ENCODE assay signal across 14 cellular contexts in genomic region chr17:8963665-8964258, GRCh38. TPM values are rescaled to one million over a fixed set of nuclear protein-coding genes. Genes with fewer than 3 reads are reported as not detected.
A peak's percentile ranks its signal among the peaks of the same experiment; 100 is the strongest.
DNase-seq lines count a peak whose midpoint lies in the region; ATAC-seq lines count a peak whose summit lies in the region.
"Had no signal": no experiment of that assay in that cellular context is flagged by ENCODE, and none has a peak within 500 bp of the region (broad histone marks: within the 10 kb centered on the region; RNA-seq: fewer than 3 reads in every experiment).

No MANE protein-coding gene starts in this region.

- H3K36me3 ChIP-seq in CD4-positive, alpha-beta memory T cell (ENCODE audit: insufficient read depth, low read length): no peaks in the 10 kb centered on the region
- H3K36me3 ChIP-seq: vagina had no signal

- H3K9me3 ChIP-seq in CD4-positive, alpha-beta memory T cell (ENCODE audit: control insufficient read depth in 1 of 2, low read length in 2 of 2): no peaks in the 10 kb centered on the region
- H3K9me3 ChIP-seq: vagina had no signal

- CTCF ChIA-PET in CD4-positive, alpha-beta memory T cell (lab: Charles Lee; ENCODE audit: partially characterized antibody): interaction anchor here (0.9 to 4.0 kb wide), 7 partner anchors 11 to 74 kb away, joined by 3 to 28 read pairs (median 12); no protein-coding TSS in a partner anchor
- CTCF ChIA-PET in activated CD8-positive, alpha-beta T cell treated with anti-CD3 and anti-CD28 coated beads, Interleukin-2, amount 10 ng/mL, durations not matched to agents 7 days and 5 days (lab: Charles Lee): interaction anchor here (0.8 to 4.9 kb wide), 15 partner anchors 11 to 554 kb away, joined by 3 to 28 read pairs (median 5); no protein-coding TSS in a partner anchor

- peak overlapping the region; percentile 1 to 99 for H3K4me3 ChIP-seq in CD4-positive, alpha-beta memory T cell (ENCODE audit: low read length in 2 of 2)

- POLR2A ChIA-PET in CD4-positive, alpha-beta memory T cell (lab: Charles Lee; ENCODE audit: partially characterized antibody): interaction anchor here (0.8 to 16.7 kb wide), 5 partner anchors 10 to 69 kb away, joined by 3 to 509 read pairs (median 3); no protein-coding TSS in a partner anchor
- POLR2A ChIA-PET in activated CD8-positive, alpha-beta T cell treated with anti-CD3 and anti-CD28 coated beads, Interleukin-2, amount 10 ng/mL, durations not matched to agents 7 days and 5 days (lab: Charles Lee): interaction anchor here (0.8 to 3.9 kb wide), 7 partner anchors 11 to 252 kb away, joined by 3 to 29 read pairs (median 8); no protein-coding TSS in a partner anchor
- POLR2A ChIA-PET in naive thymus-derived CD8-positive, alpha-beta T cell (lab: Charles Lee): interaction anchor here (4.7 to 17.1 kb wide), 3 partner anchors 10 to 63 kb away, joined by 73 to 279 read pairs (median 86); no protein-coding TSS in a partner anchor

- peaks cover 42 to 49% of the 10 kb centered on the region in 2 donors for H3K36me3 Mint-ChIP-seq in CD4-positive, alpha-beta memory T cell
- H3K36me3 Mint-ChIP-seq in IgD-negative memory B cell: peaks cover 19% of the 10 kb centered on the region
- H3K36me3 Mint-ChIP-seq in activated CD8-positive, alpha-beta T cell treated with anti-CD3 and anti-CD28 coated beads, Interleukin-2, amount 10 ng/mL, durations not matched to agents 7 days and 5 days (ENCODE audit: low read depth): peaks cover 71% of the 10 kb centered on the region
- peaks cover 16 to 43% (median 31%) of the 10 kb centered on the region in 3 donors for H3K36me3 Mint-ChIP-seq in naive thymus-derived CD8-positive, alpha-beta T cell

- H3K27ac ChIP-seq in CD4-positive, alpha-beta memory T cell (ENCODE audit: low read depth, low read length): peak overlapping the region; percentile 79
- H3K27ac ChIP-seq: vagina had no signal

- peak overlapping the region; percentile 91 to 97 (median 93) for H3K27ac Mint-ChIP-seq in CD4-positive, alpha-beta memory T cell
- peak overlapping the region; percentile 81 to 87 (median 85) for H3K27ac Mint-ChIP-seq in IgD-negative memory B cell
- peak overlapping the region; percentile 92 for H3K27ac Mint-ChIP-seq in activated CD8-positive, alpha-beta T cell treated with anti-CD3 and anti-CD28 coated beads, Interleukin-2, amount 10 ng/mL, durations not matched to agents 7 days and 5 days
- H3K27ac Mint-ChIP-seq in naive thymus-derived CD8-positive, alpha-beta T cell: peak overlapping the region; percentile 86 to 99 (median 94)

- H3K4me3 Mint-ChIP-seq in CD4-positive, alpha-beta memory T cell: peak overlapping the region; percentile 97 to 100 (median 98)
- peak overlapping the region; percentile 96 to 99 (median 98) for H3K4me3 Mint-ChIP-seq in IgD-negative memory B cell
- H3K4me3 Mint-ChIP-seq in activated CD8-positive, alpha-beta T cell treated with anti-CD3 and anti-CD28 coated beads, Interleukin-2, amount 10 ng/mL, durations not matched to agents 7 days and 5 days: peak overlapping the region; percentile 99
- peak overlapping the region; percentile 83 to 100 (median 100) for H3K4me3 Mint-ChIP-seq in naive thymus-derived CD8-positive, alpha-beta T cell

- peak in 1 of 5 donors; percentile 52 for DNase-seq in CD4-positive, alpha-beta memory T cell
- DNase-seq in activated CD8-positive, alpha-beta T cell treated with anti-CD3 and anti-CD28 coated beads, Interleukin-2, amount 10 ng/mL, durations not matched to agents 7 days and 5 days: no peak
- peak in 2 of 10 donors; percentile 34 to 40 for DNase-seq in naive thymus-derived CD8-positive, alpha-beta T cell
- DNase-seq in NCI-H774 (lab: John Stamatoyannopoulos, UW) (no peak), AG20443 (ENCODE audit: low spot score) (no peak), NCI-H1436 treated with DMSO at 0.1 percent for 48 hours (lab: John Stamatoyannopoulos, UW) (no peak), T-helper 9 cell (no peak)
- DNase-seq: cortex of kidney, mammary epithelial cell, NCI-H1092, SW 1271 had no signal

- no peaks in the 10 kb centered on the region for H3K27me3 ChIP-seq in CD4-positive, alpha-beta memory T cell (ENCODE audit: insufficient read depth, low read length)

- H3K4me1 ChIP-seq in CD4-positive, alpha-beta memory T cell (ENCODE audit: insufficient read depth, low read length): peaks cover 63% of the 10 kb centered on the region

- H3K4me1 Mint-ChIP-seq in CD4-positive, alpha-beta memory T cell: peaks cover 52 to 64% (median 57%) of the 10 kb centered on the region in 4 donors
- peaks cover 50 to 65% (median 60%) of the 10 kb centered on the region in 3 donors for H3K4me1 Mint-ChIP-seq in IgD-negative memory B cell
- H3K4me1 Mint-ChIP-seq in activated CD8-positive, alpha-beta T cell treated with anti-CD3 and anti-CD28 coated beads, Interleukin-2, amount 10 ng/mL, durations not matched to agents 7 days and 5 days (ENCODE audit: low read depth): peaks cover 78% of the 10 kb centered on the region
- H3K4me1 Mint-ChIP-seq in naive thymus-derived CD8-positive, alpha-beta T cell: peaks cover 40 to 78% (median 73%) of the 10 kb centered on the region in 4 donors

- peak; percentile 30 for ATAC-seq in activated CD8-positive, alpha-beta T cell treated with anti-CD3 and anti-CD28 coated beads, Interleukin-2, amount 10 ng/mL, durations not matched to agents 7 days and 5 days
- peak; percentile 25 to 41 for ATAC-seq in naive thymus-derived CD8-positive, alpha-beta T cell

- H3K27me3 Mint-ChIP-seq in CD4-positive, alpha-beta memory T cell: no peaks in the 10 kb centered on the region
- H3K27me3 Mint-ChIP-seq in IgD-negative memory B cell: no peaks in the 10 kb centered on the region
- no peaks in the 10 kb centered on the region for H3K27me3 Mint-ChIP-seq in activated CD8-positive, alpha-beta T cell treated with anti-CD3 and anti-CD28 coated beads, Interleukin-2, amount 10 ng/mL, durations not matched to agents 7 days and 5 days (ENCODE audit: low read depth)
- H3K27me3 Mint-ChIP-seq in naive thymus-derived CD8-positive, alpha-beta T cell: no peaks in the 10 kb centered on the region

- peaks cover 1 to 10% (median 6%) of the 10 kb centered on the region in 8 donors for H3K9me3 Mint-ChIP-seq in CD4-positive, alpha-beta memory T cell
- peaks cover 7 to 11% (median 7%) of the 10 kb centered on the region in 3 donors for H3K9me3 Mint-ChIP-seq in IgD-negative memory B cell
- peaks cover 8% of the 10 kb centered on the region for H3K9me3 Mint-ChIP-seq in activated CD8-positive, alpha-beta T cell treated with anti-CD3 and anti-CD28 coated beads, Interleukin-2, amount 10 ng/mL, durations not matched to agents 7 days and 5 days (ENCODE audit: insufficient read depth)
- H3K9me3 Mint-ChIP-seq in naive thymus-derived CD8-positive, alpha-beta T cell: peaks cover 0 to 14% (median 8%) of the 10 kb centered on the region in 9 donors

- intact Hi-C loops in CD4-positive, alpha-beta memory T cell (cut with micrococcal nuclease): loop anchor here (2.0 kb wide), 2 partner anchors 13 to 23 kb away; no protein-coding TSS in a partner anchor

RNA-seq across cellular contexts. Expression of gene PIK3R5, which starts 1.7 kb away (rescaled TPM):
- total RNA-seq in CD4-positive, alpha-beta memory T cell: 10 to 100 TPM; 85.1 to 89.4 TPM
- polyA plus RNA-seq in CD4-positive, alpha-beta memory T cell: 10 to 100 TPM; 18.5 to 62.0 TPM
- 30.7 TPM for polyA plus RNA-seq in IgD-negative memory B cell
- total RNA-seq in activated CD8-positive, alpha-beta T cell treated with anti-CD3 and anti-CD28 coated beads, Interleukin-2, amount 10 ng/mL, durations not matched to agents 7 days and 5 days: 10 to 100 TPM; 73.9 to 77.9 TPM
- 100 to 1,000 TPM in 1 of 2 experiments, 10 to 100 TPM in 1; 94.1 to 104 TPM for total RNA-seq in naive thymus-derived CD8-positive, alpha-beta T cell
- polyA plus RNA-seq in naive thymus-derived CD8-positive, alpha-beta T cell: 10 to 100 TPM; 20.0 to 44.0 (median 25.8) TPM
- total RNA-seq: pulmonary artery endothelial cell had no signal

RNA-seq across cellular contexts. Expression of gene NTN1, which starts 57.5 kb away (rescaled TPM):
- not detected for total RNA-seq in CD4-positive, alpha-beta memory T cell
- polyA plus RNA-seq in CD4-positive, alpha-beta memory T cell: under 1 TPM in 1 of 2 donors, not detected in 1; 0.02 TPM
- polyA plus RNA-seq in IgD-negative memory B cell: not detected
- total RNA-seq in activated CD8-positive, alpha-beta T cell treated with anti-CD3 and anti-CD28 coated beads, Interleukin-2, amount 10 ng/mL, durations not matched to agents 7 days and 5 days: not detected
- total RNA-seq in naive thymus-derived CD8-positive, alpha-beta T cell: under 1 TPM in 1 of 2 experiments, not detected in 1; 0.05 TPM
- not detected for polyA plus RNA-seq in naive thymus-derived CD8-positive, alpha-beta T cell
